1 cellular context compared by ENCODE assay signal in genomic region chr16:10013364-10013763, GRCh38.
TF ChIP-seq lines count a peak whose summit lies in the region.

No MANE protein-coding gene starts in this region.

TF ChIP-seq in H1, 55 proteins besides CTCF, POLR2A, EP300 and RAD21:
- no peak for TF ChIP-seq BCL11A (IDR thresholded peaks at IDR 0.05; ENCODE audit: low read depth in 2 of 2, low read length in 2 of 2)
- no peak for TF ChIP-seq TAF1 (IDR thresholded peaks at IDR 0.05; ENCODE audit: low read depth, low read length)
